ENCODE assay signal across 1 cellular context in genomic region chr9:27495480-27496133, GRCh38.
TF ChIP-seq lines count a peak whose summit lies in the region.

No MANE protein-coding gene starts in this region.

TF ChIP-seq in WTC11, 78 proteins besides CTCF, POLR2A, EP300 and RAD21 (continued from another document):
- TF ChIP-seq, protein P1, sequence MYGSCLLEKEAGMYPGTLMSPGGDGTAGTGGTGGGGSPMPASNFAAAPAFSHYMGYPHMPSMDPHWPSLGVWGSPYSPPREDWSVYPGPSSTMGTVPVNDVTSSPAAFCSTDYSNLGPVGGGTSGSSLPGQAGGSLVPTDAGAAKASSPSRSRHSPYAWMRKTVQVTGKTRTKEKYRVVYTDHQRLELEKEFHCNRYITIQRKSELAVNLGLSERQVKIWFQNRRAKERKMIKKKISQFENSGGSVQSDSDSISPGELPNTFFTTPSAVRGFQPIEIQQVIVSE (CRISPR knock-in tag; IDR thresholded peaks at IDR 0.05; ENCODE audit: borderline replicate concordance): no peak
- TF ChIP-seq ETV6 (CRISPR knock-in tag; IDR thresholded peaks at IDR 0.05) (no peak), HMGA2 (CRISPR knock-in tag; IDR thresholded peaks at IDR 0.05) (no peak), ATF6 (CRISPR knock-in tag; IDR thresholded peaks at IDR 0.05) (no peak)
- TF ChIP-seq, protein P2, sequence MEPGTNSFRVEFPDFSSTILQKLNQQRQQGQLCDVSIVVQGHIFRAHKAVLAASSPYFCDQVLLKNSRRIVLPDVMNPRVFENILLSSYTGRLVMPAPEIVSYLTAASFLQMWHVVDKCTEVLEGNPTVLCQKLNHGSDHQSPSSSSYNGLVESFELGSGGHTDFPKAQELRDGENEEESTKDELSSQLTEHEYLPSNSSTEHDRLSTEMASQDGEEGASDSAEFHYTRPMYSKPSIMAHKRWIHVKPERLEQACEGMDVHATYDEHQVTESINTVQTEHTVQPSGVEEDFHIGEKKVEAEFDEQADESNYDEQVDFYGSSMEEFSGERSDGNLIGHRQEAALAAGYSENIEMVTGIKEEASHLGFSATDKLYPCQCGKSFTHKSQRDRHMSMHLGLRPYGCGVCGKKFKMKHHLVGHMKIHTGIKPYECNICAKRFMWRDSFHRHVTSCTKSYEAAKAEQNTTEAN (CRISPR knock-in tag; IDR thresholded peaks at IDR 0.05): no peak
- TF ChIP-seq, protein P3, sequence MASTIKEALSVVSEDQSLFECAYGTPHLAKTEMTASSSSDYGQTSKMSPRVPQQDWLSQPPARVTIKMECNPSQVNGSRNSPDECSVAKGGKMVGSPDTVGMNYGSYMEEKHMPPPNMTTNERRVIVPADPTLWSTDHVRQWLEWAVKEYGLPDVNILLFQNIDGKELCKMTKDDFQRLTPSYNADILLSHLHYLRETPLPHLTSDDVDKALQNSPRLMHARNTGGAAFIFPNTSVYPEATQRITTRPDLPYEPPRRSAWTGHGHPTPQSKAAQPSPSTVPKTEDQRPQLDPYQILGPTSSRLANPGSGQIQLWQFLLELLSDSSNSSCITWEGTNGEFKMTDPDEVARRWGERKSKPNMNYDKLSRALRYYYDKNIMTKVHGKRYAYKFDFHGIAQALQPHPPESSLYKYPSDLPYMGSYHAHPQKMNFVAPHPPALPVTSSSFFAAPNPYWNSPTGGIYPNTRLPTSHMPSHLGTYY (CRISPR knock-in tag; IDR thresholded peaks at IDR 0.05): no peak
